9 cellular contexts compared by ENCODE assay signal in genomic region chr11:134224710-134225662, GRCh38. TPM values are rescaled to one million over a fixed set of nuclear protein-coding genes. Genes with fewer than 3 reads are reported as not detected.
A peak's percentile ranks its signal among the peaks of the same experiment; 100 is the strongest.
DNase-seq lines count a peak whose midpoint lies in the region; ATAC-seq, FAIRE-seq and TF ChIP-seq lines count a peak whose summit lies in the region.
"Had no signal": no experiment of that assay in that cellular context is flagged by ENCODE, and none has a peak within 500 bp of the region (broad histone marks: within the 10 kb centered on the region; RNA-seq: fewer than 3 reads in every experiment).

No MANE protein-coding gene starts in this region.

- H3K9me3 ChIP-seq in CD4-positive, alpha-beta memory T cell (ENCODE audit: control insufficient read depth in 1 of 2, low read length in 2 of 2): no peaks in the 10 kb centered on the region
- H3K9me3 ChIP-seq in SJCRH30 (replicated peaks) (no peaks in the 10 kb centered on the region), pancreas (no peaks in the 10 kb centered on the region), upper lobe of left lung (no peaks in the 10 kb centered on the region)

- no peaks in the 10 kb centered on the region for H3K36me3 ChIP-seq in CD4-positive, alpha-beta memory T cell (ENCODE audit: insufficient read depth, low read length)
- H3K36me3 ChIP-seq in SJCRH30 (peaks cover 10% of the 10 kb centered on the region), pancreas (no peaks in the 10 kb centered on the region), upper lobe of left lung (peaks cover 0 to 6% (median 0%) of the 10 kb centered on the region in 4 donors)

- peaks cover 51 to 78% (median 61%) of the 10 kb centered on the region in 4 donors for H3K4me1 Mint-ChIP-seq in CD4-positive, alpha-beta memory T cell
- peaks cover 79% of the 10 kb centered on the region for H3K4me1 Mint-ChIP-seq in activated naive CD4-positive, alpha-beta T cell treated with anti-CD3 and anti-CD28 coated beads, Interleukin-2, amount 10 ng/mL, durations not matched to agents 7 days and 5 days

- peaks cover 10 to 32% of the 10 kb centered on the region in 2 donors for H3K36me3 Mint-ChIP-seq in CD4-positive, alpha-beta memory T cell
- H3K36me3 Mint-ChIP-seq in activated naive CD4-positive, alpha-beta T cell treated with anti-CD3 and anti-CD28 coated beads, Interleukin-2, amount 10 ng/mL, durations not matched to agents 7 days and 5 days: peaks cover 38% of the 10 kb centered on the region

- H3K27me3 Mint-ChIP-seq in CD4-positive, alpha-beta memory T cell: no peaks in the 10 kb centered on the region
- no peaks in the 10 kb centered on the region for H3K27me3 Mint-ChIP-seq in activated naive CD4-positive, alpha-beta T cell treated with anti-CD3 and anti-CD28 coated beads, Interleukin-2, amount 10 ng/mL, durations not matched to agents 7 days and 5 days

- peaks cover 62% of the 10 kb centered on the region for H3K4me1 ChIP-seq in CD4-positive, alpha-beta memory T cell (ENCODE audit: insufficient read depth, low read length)
- H3K4me1 ChIP-seq in SJCRH30: peaks cover 7% of the 10 kb centered on the region
- H3K4me1 ChIP-seq in pancreas: peaks cover 0 to 30% (median 9%) of the 10 kb centered on the region in 3 donors
- H3K4me1 ChIP-seq in upper lobe of left lung: peaks cover 28 to 56% (median 39%) of the 10 kb centered on the region in 4 donors

- TF ChIP-seq EP300 in upper lobe of left lung (IDR thresholded peaks at IDR 0.05): no peak

- H3K4me3 Mint-ChIP-seq in CD4-positive, alpha-beta memory T cell: peak overlapping the region; percentile 93 to 98 (median 94)
- H3K4me3 Mint-ChIP-seq in activated naive CD4-positive, alpha-beta T cell treated with anti-CD3 and anti-CD28 coated beads, Interleukin-2, amount 10 ng/mL, durations not matched to agents 7 days and 5 days: peak overlapping the region; percentile 96

- WGBS in pancreas, 2 donors: 0% methylated on average over 71 to 93 of the region's 93 CpGs
- 0% methylated on average over 50 of the region's 93 CpGs; no CpG with 5 or more reads in 1 of the 2 donors for WGBS in upper lobe of left lung, 2 donors

- intact Hi-C loops in CD4-positive, alpha-beta memory T cell (cut with micrococcal nuclease): loop anchor here (1.0 to 2.0 kb wide), 7 partner anchors 18 to 280 kb away; partner anchors contain the start of genes ACAD8, GLB1L2, GLB1L3 and THYN1
- intact Hi-C loops in Right ventricle myocardium superior (cut with DNase I): no loop called here
- intact Hi-C loops in pancreas (cut with DNase I): no loop called here

- POLR2A ChIA-PET in CD4-positive, alpha-beta memory T cell (lab: Charles Lee; ENCODE audit: partially characterized antibody): interaction anchor here (0.9 to 4.2 kb wide), 23 partner anchors 9 to 280 kb away, joined by 3 to 92 read pairs (median 7); partner anchors contain the start of genes ACAD8, GLB1L2, GLB1L3 and IGSF9B

- ATAC-seq in GM19468 (IDR thresholded peaks at IDR 0.05; ENCODE audit: extremely low read depth, unreplicated experiment) (peak; percentile 5), Right ventricle myocardium superior (ENCODE audit: poor library complexity) (peak; percentile 45), pancreas (peak; percentile 20 to 51 (median 32)), upper lobe of left lung (ENCODE audit: low FRiP score in 2 of 2) (peak in 1 of 2 donors; percentile 59)

- peak overlapping the region; percentile 78 to 99 (median 92) for H3K27ac Mint-ChIP-seq in CD4-positive, alpha-beta memory T cell
- peak overlapping the region; percentile 95 for H3K27ac Mint-ChIP-seq in activated naive CD4-positive, alpha-beta T cell treated with anti-CD3 and anti-CD28 coated beads, Interleukin-2, amount 10 ng/mL, durations not matched to agents 7 days and 5 days

- peaks cover 0 to 3% (median 0%) of the 10 kb centered on the region in 8 donors for H3K9me3 Mint-ChIP-seq in CD4-positive, alpha-beta memory T cell
- no peaks in the 10 kb centered on the region for H3K9me3 Mint-ChIP-seq in activated naive CD4-positive, alpha-beta T cell treated with anti-CD3 and anti-CD28 coated beads, Interleukin-2, amount 10 ng/mL, durations not matched to agents 7 days and 5 days

- peak; percentile 45 to 74 (median 49) for DNase-seq in CD4-positive, alpha-beta memory T cell
- DNase-seq in HT1080 (ENCODE audit: low read depth): peak; percentile 19
- DNase-seq in SJCRH30: peak; percentile 38 to 44
- peak; percentile 83 for DNase-seq in activated naive CD4-positive, alpha-beta T cell treated with anti-CD3 and anti-CD28 coated beads, Interleukin-2, amount 10 ng/mL, durations not matched to agents 7 days and 5 days
- DNase-seq in Right ventricle myocardium superior: peak; percentile 84
- peak; percentile 28 to 82 (median 49) for DNase-seq in pancreas
- peak; percentile 71 to 93 for DNase-seq in upper lobe of left lung

- peak overlapping the region; percentile 70 to 83 for H3K4me3 ChIP-seq in CD4-positive, alpha-beta memory T cell (ENCODE audit: low read length in 2 of 2)
- peak overlapping the region; percentile 82 for H3K4me3 ChIP-seq in SJCRH30
- peak overlapping the region; percentile 65 to 76 (median 72) for H3K4me3 ChIP-seq in pancreas
- H3K4me3 ChIP-seq in upper lobe of left lung: peak overlapping the region; percentile 67 to 96 (median 90)

- no peaks in the 10 kb centered on the region for H3K27me3 ChIP-seq in CD4-positive, alpha-beta memory T cell (ENCODE audit: insufficient read depth, low read length)
- H3K27me3 ChIP-seq in SJCRH30 (no peaks in the 10 kb centered on the region), pancreas (no peaks in the 10 kb centered on the region), upper lobe of left lung (no peaks in the 10 kb centered on the region)

- TF ChIP-seq CTCF in pancreas (IDR thresholded peaks at IDR 0.05) (no peak), upper lobe of left lung (IDR thresholded peaks at IDR 0.05) (peak in 1 of 6 experiments; percentile 10)

- no peak for FAIRE-seq in pancreas (lab: Jason Lieb, UNC)
- FAIRE-seq: colon had no signal

- CTCF ChIA-PET in CD4-positive, alpha-beta memory T cell (lab: Charles Lee; ENCODE audit: partially characterized antibody): interaction anchor here (0.7 to 5.0 kb wide), 13 partner anchors 9 to 141 kb away, joined by 3 to 38 read pairs (median 5); partner anchors contain the start of genes ACAD8, GLB1L3 and THYN1
- CTCF ChIA-PET in activated naive CD4-positive, alpha-beta T cell treated with anti-CD3 and anti-CD28 coated beads, Interleukin-2, amount 10 ng/mL, durations not matched to agents 7 days and 5 days (lab: Charles Lee): interaction anchor here (0.6 to 2.8 kb wide), 5 partner anchors 18 to 51 kb away, joined by 3 to 11 read pairs (median 4); partner anchors contain the start of gene GLB1L3

- H3K27ac ChIP-seq in CD4-positive, alpha-beta memory T cell (ENCODE audit: low read depth, low read length): peak overlapping the region; percentile 95
- H3K27ac ChIP-seq in SJCRH30 (peak overlapping the region; percentile 17), pancreas (peak overlapping the region; percentile 89 to 97 (median 94)), upper lobe of left lung (peak overlapping the region; percentile 89 to 92 (median 92))

- TF ChIP-seq POLR2A in upper lobe of left lung (IDR thresholded peaks at IDR 0.05): peak in 1 of 4 donors; percentile 10

RNA-seq across cellular contexts. Expression of gene VPS26B, which starts 0.5 kb away (rescaled TPM):
- 10 to 100 TPM; 72.2 to 76.6 TPM for total RNA-seq in CD4-positive, alpha-beta memory T cell
- 10 to 100 TPM; 49.6 to 56.7 TPM for polyA plus RNA-seq in CD4-positive, alpha-beta memory T cell
- 34.0 and 39.1 TPM in 2 replicates for total RNA-seq in HT1080 (2014; rRNA removed; shearing (Covaris generic))
- polyA plus RNA-seq in HT1080 (2015; cell fraction: cytosol; rRNA removed): 30.9 and 31.0 TPM in 2 replicates
- polyA plus RNA-seq in HT1080 (2015; cell fraction: nucleus; rRNA removed): 56.5 and 64.0 TPM in 2 replicates
- 38.2 and 39.1 TPM in 2 replicates for total RNA-seq in SJCRH30 (2014; rRNA removed; shearing (Covaris generic))
- total RNA-seq in Right ventricle myocardium superior (38.8 TPM), pancreas (10 to 100 TPM; 21.6 to 30.1 (median 26.5) TPM), upper lobe of left lung (10 to 100 TPM; 27.2 to 42.6 (median 35.8) TPM)
- 10 to 100 TPM; 18.1 to 30.3 TPM for polyA plus RNA-seq in pancreas

RNA-seq across cellular contexts. Expression of gene NCAPD3, which starts 1.2 kb away (rescaled TPM):
- 10 to 100 TPM; 39.9 to 41.8 TPM for total RNA-seq in CD4-positive, alpha-beta memory T cell
- polyA plus RNA-seq in CD4-positive, alpha-beta memory T cell: 10 to 100 TPM; 14.3 to 14.6 TPM
- total RNA-seq in HT1080 (2014; rRNA removed; shearing (Covaris generic)): 44.4 and 51.3 TPM in 2 replicates
- 32.7 and 35.7 TPM in 2 replicates for polyA plus RNA-seq in HT1080 (2015; cell fraction: cytosol; rRNA removed)
- polyA plus RNA-seq in HT1080 (2015; cell fraction: nucleus; rRNA removed): 97.0 and 101 TPM in 2 replicates
- total RNA-seq in SJCRH30 (2014; rRNA removed; shearing (Covaris generic)): 71.2 and 75.7 TPM in 2 replicates
- total RNA-seq in Right ventricle myocardium superior (11.1 TPM), pancreas (1 to 10 TPM; 5.0 to 9.5 (median 6.9) TPM), upper lobe of left lung (10 to 100 TPM in 5 of 6 donors, 1 to 10 TPM in 1; 9.9 to 32.5 (median 15.8) TPM)
- polyA plus RNA-seq in pancreas: 1 to 10 TPM; 4.5 to 5.2 TPM

RNA-seq across cellular contexts. Expression of gene THYN1, which starts 28.2 kb away (rescaled TPM):
- 10 to 100 TPM; 59.3 to 70.8 TPM for total RNA-seq in CD4-positive, alpha-beta memory T cell
- polyA plus RNA-seq in CD4-positive, alpha-beta memory T cell: 100 to 1,000 TPM; 118 to 163 TPM
- 63.1 and 71.2 TPM in 2 replicates for total RNA-seq in HT1080 (2014; rRNA removed; shearing (Covaris generic))
- polyA plus RNA-seq in HT1080 (2015; cell fraction: cytosol; rRNA removed): 25.0 and 28.2 TPM in 2 replicates
- 30.9 and 35.6 TPM in 2 replicates for polyA plus RNA-seq in HT1080 (2015; cell fraction: nucleus; rRNA removed)
- total RNA-seq in SJCRH30 (2014; rRNA removed; shearing (Covaris generic)): 80.1 and 88.0 TPM in 2 replicates
- total RNA-seq in Right ventricle myocardium superior (35.4 TPM), pancreas (10 to 100 TPM; 10.3 to 21.8 (median 14.6) TPM), upper lobe of left lung (10 to 100 TPM; 23.2 to 39.8 (median 34.2) TPM)
- 10 to 100 TPM; 26.3 to 50.0 TPM for polyA plus RNA-seq in pancreas

RNA-seq across cellular contexts. Expression of gene ACAD8, which starts 28.4 kb away (rescaled TPM):
- total RNA-seq in CD4-positive, alpha-beta memory T cell: 10 to 100 TPM; 36.9 to 38.6 TPM
- polyA plus RNA-seq in CD4-positive, alpha-beta memory T cell: 10 to 100 TPM; 17.8 to 22.2 TPM
- total RNA-seq in HT1080 (2014; rRNA removed; shearing (Covaris generic)): 18.0 and 19.6 TPM in 2 replicates
- 15.8 and 16.3 TPM in 2 replicates for polyA plus RNA-seq in HT1080 (2015; cell fraction: cytosol; rRNA removed)
- 53.9 and 58.3 TPM in 2 replicates for polyA plus RNA-seq in HT1080 (2015; cell fraction: nucleus; rRNA removed)
- 31.3 and 32.3 TPM in 2 replicates for total RNA-seq in SJCRH30 (2014; rRNA removed; shearing (Covaris generic))
- total RNA-seq in Right ventricle myocardium superior: 37.6 TPM
- 10 to 100 TPM; 15.9 to 22.2 (median 16.4) TPM for total RNA-seq in pancreas
- polyA plus RNA-seq in pancreas: 10 to 100 TPM; 32.7 to 38.5 TPM
- total RNA-seq in upper lobe of left lung: 10 to 100 TPM; 27.7 to 64.4 (median 36.9) TPM

RNA-seq across cellular contexts. Expression of gene GLB1L3, which starts 51.2 kb away (rescaled TPM):
- 1 to 10 TPM; 1.2 to 1.5 TPM for total RNA-seq in CD4-positive, alpha-beta memory T cell
- 1 to 10 TPM; 2.8 to 4.9 TPM for polyA plus RNA-seq in CD4-positive, alpha-beta memory T cell
- 0.03 and 0.10 TPM in 2 replicates for total RNA-seq in HT1080 (2014; rRNA removed; shearing (Covaris generic))
- polyA plus RNA-seq in HT1080 (2015; cell fraction: cytosol; rRNA removed): 0.06 and 0.12 TPM in 2 replicates
- polyA plus RNA-seq in HT1080 (2015; cell fraction: nucleus; rRNA removed): 0.11 and 0.14 TPM in 2 replicates
- total RNA-seq in SJCRH30 (2014; rRNA removed; shearing (Covaris generic)): not detected in 2 replicates
- not detected for total RNA-seq in Right ventricle myocardium superior
- total RNA-seq in pancreas: under 1 TPM in 2 of 6 donors, not detected in 4; 0.12 to 0.13 TPM
- under 1 TPM; 0.15 to 0.38 TPM for polyA plus RNA-seq in pancreas
- 1 to 10 TPM in 2 of 6 donors, under 1 TPM in 2, not detected in 2; 0.17 to 1.3 (median 1.0) TPM for total RNA-seq in upper lobe of left lung

Comparison
In these comparisons a context has a peak if more than half of its experiments do, and no peak if none do; other contexts are left out.
1. DNase-seq: peak in every context shown above with its lines; median percentile 84 in Right ventricle myocardium superior; 83 in activated naive CD4-positive, alpha-beta T cell treated with anti-CD3 and anti-CD28 coated beads, Interleukin-2, amount 10 ng/mL, durations not matched to agents 7 days and 5 days; 82 in upper lobe of left lung; 49 in CD4-positive, alpha-beta memory T cell; 49 in pancreas; 41 in SJCRH30; 19 in HT1080.
2. H3K27ac ChIP-seq: peak in every context shown above with its lines; median percentile 95 in CD4-positive, alpha-beta memory T cell; 94 in pancreas; 92 in upper lobe of left lung; 17 in SJCRH30.